Comparison of ENCODE assay signal across 25 cellular contexts in the genomic region with DNA sequence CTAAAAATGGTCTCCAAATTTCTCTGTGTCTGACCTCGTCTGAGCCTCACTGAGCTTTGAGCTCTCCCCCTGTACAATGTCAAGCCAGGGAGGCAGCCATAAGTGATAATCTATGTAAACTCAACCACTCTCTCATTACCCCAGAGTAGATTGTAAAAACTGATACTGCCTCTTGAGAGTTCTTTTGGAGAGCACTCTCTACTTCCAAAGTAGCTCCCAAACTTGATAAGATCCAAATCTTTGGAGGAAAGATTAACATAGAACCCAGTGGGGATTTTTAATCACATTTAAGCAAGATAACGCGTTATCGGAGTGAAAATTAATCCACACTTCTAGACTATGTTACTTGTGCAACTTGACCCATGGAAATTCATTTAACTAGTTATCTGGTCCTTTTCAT.
"Had no signal": no experiment of that assay in that cellular context is flagged by ENCODE, and none has a peak within 500 bp of the region (broad histone marks: within the 10 kb centered on the region; RNA-seq: fewer than 3 reads in every experiment).

No MANE protein-coding gene starts in this region.

- H3K9me3 Mint-ChIP-seq: activated naive CD4-positive, alpha-beta T cell treated with anti-CD3 and anti-CD28 coated beads for 36 hours; T-helper 1 cell treated with Interleukin-12 subunit alpha and Interleukin-12 subunit beta and Interleukin-4 antibody, amounts not matched to agents 30 μg/mL and 1 μg/mL, for 36 hours had no signal

- H3K4me3 Mint-ChIP-seq: activated CD4-positive, alpha-beta T cell treated with anti-CD3 and anti-CD28 coated beads, Interleukin-2, amount 10 ng/mL, durations not matched to agents 7 days and 5 days; activated CD8-positive, alpha-beta T cell treated with anti-CD3 and anti-CD28 coated beads, Interleukin-2, amount 10 ng/mL, durations not matched to agents 7 days and 5 days; activated naive CD4-positive, alpha-beta T cell treated with anti-CD3 and anti-CD28 coated beads for 36 hours; activated naive CD8-positive, alpha-beta T cell; activated naive CD8-positive, alpha-beta T cell treated with anti-CD3 and anti-CD28 coated beads, Interleukin-2, amount 50 U/mL, for 24 hours; activated T-cell treated with anti-CD3 and anti-CD28 coated beads, Interleukin-2, amount 50 U/mL, for 24 hours; brain; T-helper 1 cell treated with Interleukin-12 subunit alpha and Interleukin-12 subunit beta and Interleukin-4 antibody, amounts not matched to agents 30 μg/mL and 1 μg/mL, for 36 hours; T-helper 2 cell treated with Interferon-gamma antibody and Interleukin-4, amounts not matched to agents 5 μg/mL and 100 μg/mL, for 36 hours had no signal

- H3K4me1 ChIP-seq: Peyer's patch had no signal

- H3K36me3 ChIP-seq: Peyer's patch had no signal

- H3K36me3 Mint-ChIP-seq: brain had no signal

- DNase-seq: activated CD4-positive, alpha-beta T cell treated with anti-CD3 and anti-CD28 coated beads, Interleukin-2, amount 10 ng/mL, durations not matched to agents 7 days and 5 days; activated CD4-positive, alpha-beta T cell treated with anti-CD3 and anti-CD28 coated beads, Interleukin-2, amount 50 U/mL, for 48 hours; activated CD8-positive, alpha-beta T cell treated with anti-CD3 and anti-CD28 coated beads, Interleukin-2, amount 10 ng/mL, durations not matched to agents 7 days and 5 days; activated gamma-delta T cell; activated naive CD4-positive, alpha-beta T cell treated with anti-CD3 and anti-CD28 coated beads for 36 hours; activated naive CD8-positive, alpha-beta T cell treated with anti-CD3 and anti-CD28 coated beads, Interleukin-2, amount 50 U/mL, for 24 hours; activated T-cell treated with anti-CD3 and anti-CD28 coated beads, Interleukin-2, amount 50 U/mL, for 24 hours; anterior cingulate cortex; central memory CD4-positive, alpha-beta T cell; NCI-H1092 treated with DMSO at 0.1 percent for 48 hours; NCI-H1417; NCI-H187 treated with DMSO at 0.1 percent for 48 hours; NCI-H2081; NCI-H345; NCI-H524 treated with DMSO at 0.1 percent for 48 hours; NK-92 treated with Interleukin-12 subunit alpha and Interleukin-12 subunit beta, amount 100 ng/mL, for 24 hours; PC-3; Peyer's patch; RPMI8226; SIG-M5 had no signal

- H3K27me3 ChIP-seq: Peyer's patch had no signal

- H3K4me3 ChIP-seq: Peyer's patch had no signal

- H3K27ac Mint-ChIP-seq: activated CD4-positive, alpha-beta T cell treated with anti-CD3 and anti-CD28 coated beads, Interleukin-2, amount 10 ng/mL, durations not matched to agents 7 days and 5 days; activated CD8-positive, alpha-beta T cell treated with anti-CD3 and anti-CD28 coated beads, Interleukin-2, amount 10 ng/mL, durations not matched to agents 7 days and 5 days; activated naive CD4-positive, alpha-beta T cell treated with anti-CD3 and anti-CD28 coated beads for 36 hours; activated naive CD8-positive, alpha-beta T cell; activated naive CD8-positive, alpha-beta T cell treated with anti-CD3 and anti-CD28 coated beads, Interleukin-2, amount 50 U/mL, for 24 hours; activated T-cell treated with anti-CD3 and anti-CD28 coated beads, Interleukin-2, amount 50 U/mL, for 24 hours; activated T-helper 2 cell treated with anti-CD3 and anti-CD28 coated beads, Interferon-gamma antibody, Interleukin-2, Interleukin-4, amounts not matched to agents 10 μg/mL and 5 μg/mL and 100 μg/mL, durations not matched to agents 14 hours and 24 hours and 36 hours; T-helper 1 cell treated with Interleukin-12 subunit alpha and Interleukin-12 subunit beta and Interleukin-4 antibody, amounts not matched to agents 30 μg/mL and 1 μg/mL, for 36 hours; T-helper 2 cell treated with Interferon-gamma antibody and Interleukin-4, amounts not matched to agents 5 μg/mL and 100 μg/mL, for 36 hours had no signal

- H3K27me3 Mint-ChIP-seq: activated CD4-positive, alpha-beta T cell treated with anti-CD3 and anti-CD28 coated beads, Interleukin-2, amount 10 ng/mL, durations not matched to agents 7 days and 5 days; activated naive CD8-positive, alpha-beta T cell; activated naive CD8-positive, alpha-beta T cell treated with anti-CD3 and anti-CD28 coated beads, Interleukin-2, amount 50 U/mL, for 24 hours; activated T-cell treated with anti-CD3 and anti-CD28 coated beads, Interleukin-2, amount 50 U/mL, for 24 hours had no signal

- ATAC-seq: activated CD8-positive, alpha-beta T cell treated with anti-CD3 and anti-CD28 coated beads, Interleukin-2, amount 10 ng/mL, durations not matched to agents 7 days and 5 days; activated naive CD8-positive, alpha-beta T cell treated with anti-CD3 and anti-CD28 coated beads, Interleukin-2, amount 50 U/mL, for 24 hours; PC-3 had no signal

- H3K4me1 Mint-ChIP-seq: activated CD4-positive, alpha-beta T cell treated with anti-CD3 and anti-CD28 coated beads, Interleukin-2, amount 10 ng/mL, durations not matched to agents 7 days and 5 days had no signal

- H3K27ac ChIP-seq: Peyer's patch had no signal
